ENCODE assay signal across 11 cellular contexts in the genomic region with DNA sequence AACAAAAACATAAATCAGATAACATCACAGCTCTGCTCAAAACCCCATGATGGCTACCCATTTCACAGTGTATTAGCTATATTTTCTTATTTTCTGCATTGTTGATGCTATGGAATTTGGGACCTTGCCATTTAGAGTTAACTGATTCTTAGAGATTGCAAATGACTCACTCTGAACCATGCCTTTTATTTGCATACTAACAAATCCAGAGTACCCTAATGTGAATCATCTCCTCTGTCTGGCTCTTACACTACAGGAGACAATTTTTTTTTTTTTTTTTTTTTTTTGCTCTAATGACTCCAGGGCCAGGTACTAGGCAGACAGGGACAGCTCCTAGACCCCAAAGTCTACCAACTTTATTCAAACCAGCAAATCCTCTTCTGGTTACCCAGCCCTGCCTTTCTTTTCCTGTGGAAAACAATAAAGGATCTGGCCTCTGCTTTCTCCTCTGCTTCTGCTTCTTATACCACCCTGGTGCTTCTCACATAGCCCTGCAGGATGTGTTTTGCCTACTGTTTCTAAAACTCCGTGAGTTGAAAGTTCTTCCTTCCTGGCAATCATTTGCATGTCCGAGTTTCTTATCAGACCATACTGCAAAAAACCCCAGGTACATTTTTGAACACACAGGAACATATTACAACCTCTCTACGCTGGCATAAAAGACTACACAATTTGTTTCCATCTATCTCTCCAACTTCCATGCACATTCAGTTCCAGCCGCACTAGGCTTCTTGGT. TPM values are rescaled to one million over a fixed set of nuclear protein-coding genes. Genes with fewer than 3 reads are reported as not detected.
A peak's percentile ranks its signal among the peaks of the same experiment; 100 is the strongest.
DNase-seq lines count a peak whose midpoint lies in the region; ATAC-seq and TF ChIP-seq lines count a peak whose summit lies in the region.
"Had no signal": no experiment of that assay in that cellular context is flagged by ENCODE, and none has a peak within 500 bp of the region (broad histone marks: within the 10 kb centered on the region; RNA-seq: fewer than 3 reads in every experiment).

No MANE protein-coding gene starts in this region.

- in situ Hi-C loops in astrocyte of the cerebellum (cut with HindIII; ENCODE audit: low sequenced_read_pairs): no loop called here

- no peak for TF ChIP-seq EP300 in ovary (IDR thresholded peaks at IDR 0.05)

- DNase-seq in GM12865 (ENCODE audit: low read depth) (peak; percentile 61), astrocyte of the cerebellum (ENCODE audit: low read depth) (peak; percentile 73), mucosa of descending colon (no peak), Caco-2 (no peak), ovary (no peak), left colon (no peak), H7 (no peak)
- DNase-seq: activated CD4-positive, alpha-beta T cell treated with anti-CD3 and anti-CD28 coated beads, Interleukin-2, amount 50 U/mL, for 4 hours; NCI-H82 had no signal

- no peaks in the 10 kb centered on the region for H3K9me3 Mint-ChIP-seq in Caco-2 (ENCODE audit: unreplicated experiment)
- H3K9me3 Mint-ChIP-seq: neural crest cell had no signal

- intact Hi-C loops in mucosa of descending colon (cut with DNase I, micrococcal nuclease) (no loop called here), Caco-2 (cut with micrococcal nuclease; ENCODE audit: unreplicated experiment) (no loop called here), ovary (cut with DNase I) (no loop called here), left colon (cut with DNase I, micrococcal nuclease) (no loop called here)

- TF ChIP-seq CTCF in GM12865 (IDR thresholded peaks at IDR 0.05; ENCODE audit: insufficient read depth, low read depth, low read length, missing control alignments) (no peak), astrocyte of the cerebellum (IDR thresholded peaks at IDR 0.05; ENCODE audit: low read depth, low read length, missing control alignments) (no peak), mucosa of descending colon (IDR thresholded peaks at IDR 0.05) (no peak), Caco-2 (IDR thresholded peaks at IDR 0.05; ENCODE audit: insufficient read depth in 1 of 2, low read depth in 1 of 2, low read length in 1 of 2, severe bottlenecking in 1 of 2, unreplicated experiment in 1 of 2) (no peak), ovary (IDR thresholded peaks at IDR 0.05) (no peak)

- H3K27ac Mint-ChIP-seq in Caco-2 (ENCODE audit: unreplicated experiment): no peak overlapping the region

- H3K27ac ChIP-seq in ovary: no peak overlapping the region

- H3K4me1 ChIP-seq in mucosa of descending colon (ENCODE audit: low read depth): no peaks in the 10 kb centered on the region
- peaks cover 9% of the 10 kb centered on the region; the same call in 1 of the 2 replicates for H3K4me1 ChIP-seq in Caco-2
- H3K4me1 ChIP-seq in ovary (ENCODE audit: insufficient read depth): no peaks in the 10 kb centered on the region

- no peaks in the 10 kb centered on the region for H3K27me3 Mint-ChIP-seq in Caco-2 (ENCODE audit: insufficient read depth, unreplicated experiment)

- H3K36me3 ChIP-seq in mucosa of descending colon (ENCODE audit: low read depth) (no peaks in the 10 kb centered on the region), Caco-2 (ENCODE audit: control insufficient read depth, insufficient read depth, low read length) (no peaks in the 10 kb centered on the region; the same call in 1 of the 2 replicates), ovary (no peaks in the 10 kb centered on the region), H7 (replicated peaks; ENCODE audit: control insufficient read depth, insufficient read depth, low read length) (no peaks in the 10 kb centered on the region)

- H3K27me3 ChIP-seq in Caco-2 (replicated peaks; ENCODE audit: control insufficient read depth, insufficient read depth, low read length) (no peaks in the 10 kb centered on the region), ovary (no peaks in the 10 kb centered on the region), H7 (ENCODE audit: control insufficient read depth, insufficient read depth, low read length) (no peaks in the 10 kb centered on the region)

- H3K4me3 Mint-ChIP-seq in Caco-2 (ENCODE audit: unreplicated experiment): no peak overlapping the region
- H3K4me3 Mint-ChIP-seq: neural crest cell had no signal

- 90 to 91% (median 90%) methylated on average over 4 of the region's 4 CpGs for WGBS in ovary, 3 donors

- no peak for TF ChIP-seq POLR2A in ovary (IDR thresholded peaks at IDR 0.05)

- peaks cover 19% of the 10 kb centered on the region for H3K4me1 Mint-ChIP-seq in Caco-2 (ENCODE audit: low read depth, unreplicated experiment)
- H3K4me1 Mint-ChIP-seq: neural crest cell had no signal

- H3K36me3 Mint-ChIP-seq in Caco-2 (ENCODE audit: insufficient read depth, unreplicated experiment): peaks cover 8% of the 10 kb centered on the region

- ATAC-seq in HG02763 (IDR thresholded peaks at IDR 0.05; ENCODE audit: unreplicated experiment) (peak; percentile 44), mucosa of descending colon (peak; percentile 9), left colon (no peak)

- POLR2A ChIA-PET in Caco-2 (lab: Charles Lee): no interaction called here

- CTCF ChIA-PET in Caco-2 (lab: Charles Lee): no interaction called here

- H3K9me3 ChIP-seq in mucosa of descending colon (no peaks in the 10 kb centered on the region), Caco-2 (no peaks in the 10 kb centered on the region), ovary (no peaks in the 10 kb centered on the region)

- no TSS peak for BruUV-seq in Caco-2 (replicated peaks; lab: Mats Ljungman, UMichigan)

- H3K4me3 ChIP-seq in GM12865 (ENCODE audit: low read depth, low read length) (no peak overlapping the region), astrocyte of the cerebellum (ENCODE audit: low read depth, low read length) (no peak overlapping the region), mucosa of descending colon (no peak overlapping the region), Caco-2 (ENCODE audit: low read depth, low read length) (no peak overlapping the region), ovary (no peak overlapping the region), H7 (ENCODE audit: insufficient read depth, low read depth, low read length) (no peak overlapping the region)

RNA-seq across cellular contexts. Expression of gene ZNF460, which starts 10.6 kb away (rescaled TPM):
- total RNA-seq in mucosa of descending colon: 10 to 100 TPM; 25.7 to 55.8 (median 42.2) TPM
- 54.1 and 60.9 TPM in 2 replicates for total RNA-seq in Caco-2 (2022)
- total RNA-seq in ovary: 100 to 1,000 TPM in 1 of 7 donors, 10 to 100 TPM in 6; 57.2 to 103 (median 68.6) TPM
- polyA plus RNA-seq in ovary: 1 to 10 TPM; 3.0 to 4.4 TPM
- 10 to 100 TPM; 33.1 to 41.6 TPM for total RNA-seq in left colon
- 23.7 and 29.7 TPM in 2 replicates for total RNA-seq in H7 (2014; rRNA removed; shearing (Covaris generic))

RNA-seq across cellular contexts. Expression of gene ZNF805, which starts 29.3 kb away (rescaled TPM):
- total RNA-seq in mucosa of descending colon (10 to 100 TPM in 2 of 3 donors, 1 to 10 TPM in 1; 7.3 to 18.6 (median 10.6) TPM), Caco-2 (2022) (13.6 and 13.8 TPM in 2 replicates), ovary (10 to 100 TPM; 10.8 to 27.8 (median 19.4) TPM), left colon (10 to 100 TPM in 1 of 2 donors, 1 to 10 TPM in 1; 9.5 to 10.4 TPM)
- 1 to 10 TPM; 1.7 to 4.5 TPM for polyA plus RNA-seq in ovary
- total RNA-seq in H7 (2014; rRNA removed; shearing (Covaris generic)): 13.1 and 15.1 TPM in 2 replicates

RNA-seq across cellular contexts. Expression of gene AURKC, which starts 38.9 kb away (rescaled TPM):
- 1 to 10 TPM in 1 of 3 donors, under 1 TPM in 2; 0.43 to 1.3 (median 0.98) TPM for total RNA-seq in mucosa of descending colon
- total RNA-seq in Caco-2 (2022): 0.53 and 1.9 TPM in 2 replicates
- under 1 TPM in 4 of 7 donors, not detected in 3; 0.60 to 0.87 (median 0.79) TPM for total RNA-seq in ovary
- 1 to 10 TPM in 1 of 2 donors, under 1 TPM in 1; 0.45 to 1.9 TPM for polyA plus RNA-seq in ovary
- under 1 TPM; 0.67 to 0.89 TPM for total RNA-seq in left colon
- 8.5 and 16.3 TPM in 2 replicates for total RNA-seq in H7 (2014; rRNA removed; shearing (Covaris generic))

RNA-seq across cellular contexts. Expression of gene ZNF543, which starts 50.6 kb away (rescaled TPM):
- total RNA-seq in mucosa of descending colon (1 to 10 TPM; 2.5 to 9.4 (median 3.6) TPM), Caco-2 (2022) (3.3 and 3.5 TPM in 2 replicates), ovary (10 to 100 TPM in 4 of 7 donors, 1 to 10 TPM in 3; 4.9 to 12.9 (median 10.5) TPM), left colon (1 to 10 TPM; 2.8 to 3.5 TPM)
- polyA plus RNA-seq in ovary: 1 to 10 TPM; 4.0 to 4.9 TPM
- total RNA-seq in H7 (2014; rRNA removed; shearing (Covaris generic)): 12.7 and 16.4 TPM in 2 replicates

Comparison
In these comparisons a context has a peak if more than half of its experiments do, and no peak if none do; other contexts are left out.
1. DNase-seq: peak in GM12865 (single experiment) and astrocyte of the cerebellum (single experiment); none in mucosa of descending colon (0 of 3), Caco-2 (0 of 2), ovary (0 of 5), left colon (0 of 2) and H7 (single experiment).